16 cellular contexts compared by ENCODE assay signal in the genomic region with DNA sequence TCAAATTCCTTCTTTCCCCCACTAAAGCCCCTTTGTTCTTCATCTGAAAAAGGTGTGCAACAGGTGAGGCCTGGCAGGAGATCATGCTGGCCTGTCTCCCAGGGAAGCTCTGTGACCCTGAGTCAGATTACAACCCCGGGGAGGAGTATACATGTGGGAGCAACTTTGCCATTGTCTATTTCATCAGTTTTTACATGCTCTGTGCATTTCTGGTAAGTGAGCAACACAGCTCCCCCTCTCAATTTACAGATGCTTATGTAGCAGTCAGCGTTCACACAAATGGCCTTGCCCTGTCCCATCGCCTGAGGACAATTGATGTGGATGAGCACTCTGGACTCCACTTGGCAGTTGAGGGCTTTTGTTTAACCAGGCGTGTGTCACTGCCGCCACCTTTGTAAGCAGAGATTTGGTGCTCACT.
DNase-seq lines count a peak whose midpoint lies in the region; ATAC-seq and TF ChIP-seq lines count a peak whose summit lies in the region.
"Had no signal": no experiment of that assay in that cellular context is flagged by ENCODE, and none has a peak within 500 bp of the region (broad histone marks: within the 10 kb centered on the region; RNA-seq: fewer than 3 reads in every experiment).

No MANE protein-coding gene starts in this region.

- H3K9me3 ChIP-seq in GM23248 (ENCODE audit: low read depth) = no peaks in the 10 kb centered on the region
- H3K9me3 ChIP-seq: lower lobe of right lung, ovary, SK-N-SH had no signal

- peak overlapping the region; percentile 57 for H3K9ac ChIP-seq in GM23248
- H3K9ac ChIP-seq: SK-N-SH had no signal

- H3K4me3 ChIP-seq in GM23248 = peak overlapping the region; percentile 4; the same call in 1 of the 2 replicates
- H3K4me3 ChIP-seq: lower lobe of right lung, ovary had no signal

- TF ChIP-seq CTCF in omental fat pad (IDR thresholded peaks at IDR 0.05) = no peak

- H2AFZ ChIP-seq in GM23248 = no peak overlapping the region

- H3K4me2 ChIP-seq in GM23248 (ENCODE audit: unreplicated experiment) = peak overlapping the region; percentile 43
- H3K4me2 ChIP-seq: SK-N-SH had no signal

- peaks cover 37% of the 10 kb centered on the region for H3K4me1 ChIP-seq in GM23248 (ENCODE audit: insufficient read depth)

- WGBS in GM23248 (ENCODE audit: low coverage in 1 of 2, low lambda C conversion rate in 2 of 2, missing lambda C conversion rate in 2 of 2), 2 experiments = 54 to 61% methylated on average over 5 of the region's 5 CpGs

- peak overlapping the region; percentile 86 for H3K27ac ChIP-seq in GM23248
- H3K27ac ChIP-seq: lower lobe of right lung, ovary had no signal

- H3F3A ChIP-seq in GM23248 (ENCODE audit: insufficient read depth) = peaks cover 12% of the 10 kb centered on the region

- H3K27me3 ChIP-seq in GM23248 (replicated peaks; ENCODE audit: insufficient read depth) = no peaks in the 10 kb centered on the region
- H3K27me3 ChIP-seq: ovary had no signal

- no peaks in the 10 kb centered on the region for H4K20me1 ChIP-seq in GM23248 (ENCODE audit: insufficient read depth)

- ATAC-seq in esophagus mucosa = peak; percentile 68
- no peak for ATAC-seq in Right ventricle myocardium superior (ENCODE audit: poor library complexity)
- no peak for ATAC-seq in omental fat pad (ENCODE audit: low FRiP score)

- in situ Hi-C loops in GM23248 (cut with MboI) = no loop called here

- H3K36me3 ChIP-seq in GM23248 (ENCODE audit: low read depth) = no peaks in the 10 kb centered on the region
- H3K36me3 ChIP-seq: lower lobe of right lung, ovary had no signal

- H3K9me2 ChIP-seq in GM23248 (ENCODE audit: insufficient read depth) = no peaks in the 10 kb centered on the region
- H3K9me2 ChIP-seq: SK-N-SH had no signal

- intact Hi-C loops in Right ventricle myocardium superior (cut with DNase I) = no loop called here

- no peaks in the 10 kb centered on the region for H3K79me2 ChIP-seq in GM23248 (ENCODE audit: insufficient read depth)

- DNase-seq in GM23248 = peak; percentile 69
- DNase-seq in NCI-H69 (lab: John Stamatoyannopoulos, UW) = peak; percentile 90
- peak; percentile 24 for DNase-seq in retina
- no peak for DNase-seq in GOT3 (lab: John Stamatoyannopoulos, UW)
- no peak for DNase-seq in Right ventricle myocardium superior
- DNase-seq in omental fat pad (ENCODE audit: low spot score) = no peak
- DNase-seq: activated CD4-positive, CD25-positive, alpha-beta regulatory T cell treated with anti-CD3 and anti-CD28 coated beads, Interleukin-2, amount 50 U/mL, for 72 hours; caudate nucleus; Kasumi-1; lower lobe of right lung; NCI-H1105 treated with DMSO at 0.1 percent for 48 hours; NCI-H446 treated with DMSO at 0.1 percent for 48 hours; ovary; SK-N-SH; T-helper 9 cell had no signal

Comparison
In these comparisons a context has a peak if more than half of its experiments do, and no peak if none do; other contexts are left out.
1. DNase-seq: peak in GM23248 (single experiment), NCI-H69 (single experiment) and retina (single experiment); none in GOT3 (single experiment), Right ventricle myocardium superior (single experiment) and omental fat pad (single experiment).